ENCODE assay signal across 34 cellular contexts in genomic region chr20:64201653-64202052, GRCh38. TPM values are rescaled to one million over a fixed set of nuclear protein-coding genes. Genes with fewer than 3 reads are reported as not detected.
"Had no signal": no experiment of that assay in that cellular context is flagged by ENCODE, and none has a peak within 500 bp of the region (broad histone marks: within the 10 kb centered on the region; RNA-seq: fewer than 3 reads in every experiment).

No MANE protein-coding gene starts in this region.

- H3K27me3 Mint-ChIP-seq: activated CD4-positive, alpha-beta memory T cell treated with anti-CD3 and anti-CD28 coated beads, Interleukin-2, amount 10 ng/mL, durations not matched to agents 7 days and 5 days; activated CD4-positive, alpha-beta T cell treated with anti-CD3 and anti-CD28 coated beads, Interleukin-2, amount 10 ng/mL, durations not matched to agents 24 days and 14 days; activated naive CD4-positive, alpha-beta T cell treated with anti-CD3 and anti-CD28 coated beads, Interleukin-2, amount 10 ng/mL, durations not matched to agents 7 days and 5 days; activated naive CD8-positive, alpha-beta T cell; brain had no signal

- FAIRE-seq: bronchial epithelial cell, TTC549 had no signal

- H3K27me3 ChIP-seq: ascending aorta, cardiac muscle cell had no signal

- H3K4me3 ChIP-seq: ascending aorta, cardiac muscle cell had no signal

- H3K4me1 Mint-ChIP-seq: activated B cell treated with CpG ODN at 0.5 μM for 24 hours; activated CD4-positive, alpha-beta memory T cell treated with anti-CD3 and anti-CD28 coated beads, Interleukin-2, amount 10 ng/mL, durations not matched to agents 7 days and 5 days; activated CD4-positive, alpha-beta T cell treated with anti-CD3 and anti-CD28 coated beads, Interleukin-2, amount 10 ng/mL, durations not matched to agents 24 days and 14 days; activated naive CD4-positive, alpha-beta T cell treated with anti-CD3 and anti-CD28 coated beads, Interleukin-2, amount 10 ng/mL, durations not matched to agents 7 days and 5 days; activated naive CD4-positive, alpha-beta T cell treated with anti-CD3 and anti-CD28 coated beads, Interleukin-2, amount 50 U/mL, for 24 hours; activated naive CD8-positive, alpha-beta T cell treated with anti-CD3 and anti-CD28 coated beads, Interleukin-2, amount 10 ng/mL, durations not matched to agents 7 days and 5 days; activated naive CD8-positive, alpha-beta T cell treated with anti-CD3 and anti-CD28 coated beads, Interleukin-2, amount 50 U/mL, for 24 hours; central memory CD8-positive, alpha-beta T cell had no signal

- H3K4me3 Mint-ChIP-seq: activated B cell treated with CpG ODN at 0.5 μM for 24 hours; activated CD4-positive, alpha-beta memory T cell treated with anti-CD3 and anti-CD28 coated beads, Interleukin-2, amount 10 ng/mL, durations not matched to agents 7 days and 5 days; activated CD4-positive, alpha-beta T cell treated with anti-CD3 and anti-CD28 coated beads, Interleukin-2, amount 10 ng/mL, durations not matched to agents 24 days and 14 days; activated naive CD4-positive, alpha-beta T cell treated with anti-CD3 and anti-CD28 coated beads, Interleukin-2, amount 10 ng/mL, durations not matched to agents 7 days and 5 days; activated naive CD4-positive, alpha-beta T cell treated with anti-CD3 and anti-CD28 coated beads, Interleukin-2, amount 50 U/mL, for 24 hours; activated naive CD8-positive, alpha-beta T cell; activated naive CD8-positive, alpha-beta T cell treated with anti-CD3 and anti-CD28 coated beads, Interleukin-2, amount 10 ng/mL, durations not matched to agents 7 days and 5 days; activated naive CD8-positive, alpha-beta T cell treated with anti-CD3 and anti-CD28 coated beads, Interleukin-2, amount 50 U/mL, for 24 hours; activated T-cell treated with anti-CD3 and anti-CD28 coated beads, Interleukin-2, amount 50 U/mL, for 24 hours; brain; central memory CD8-positive, alpha-beta T cell; T-helper 1 cell treated with Interleukin-12 subunit alpha and Interleukin-12 subunit beta and Interleukin-4 antibody, amounts not matched to agents 30 μg/mL and 1 μg/mL, for 36 hours; T-helper 2 cell treated with Interferon-gamma antibody and Interleukin-4, amounts not matched to agents 5 μg/mL and 100 μg/mL, for 36 hours had no signal

- H3K27ac Mint-ChIP-seq: activated B cell treated with CpG ODN at 0.5 μM for 24 hours; activated CD4-positive, alpha-beta memory T cell treated with anti-CD3 and anti-CD28 coated beads, Interleukin-2, amount 10 ng/mL, durations not matched to agents 7 days and 5 days; activated CD4-positive, alpha-beta T cell treated with anti-CD3 and anti-CD28 coated beads, Interleukin-2, amount 10 ng/mL, durations not matched to agents 24 days and 14 days; activated naive CD4-positive, alpha-beta T cell treated with anti-CD3 and anti-CD28 coated beads, Interleukin-2, amount 10 ng/mL, durations not matched to agents 7 days and 5 days; activated naive CD4-positive, alpha-beta T cell treated with anti-CD3 and anti-CD28 coated beads, Interleukin-2, amount 50 U/mL, for 24 hours; activated naive CD8-positive, alpha-beta T cell; activated naive CD8-positive, alpha-beta T cell treated with anti-CD3 and anti-CD28 coated beads, Interleukin-2, amount 10 ng/mL, durations not matched to agents 7 days and 5 days; activated naive CD8-positive, alpha-beta T cell treated with anti-CD3 and anti-CD28 coated beads, Interleukin-2, amount 50 U/mL, for 24 hours; activated T-cell treated with anti-CD3 and anti-CD28 coated beads, Interleukin-2, amount 50 U/mL, for 24 hours; activated T-helper 2 cell treated with anti-CD3 and anti-CD28 coated beads, Interferon-gamma antibody, Interleukin-2, Interleukin-4, amounts not matched to agents 10 μg/mL and 5 μg/mL and 100 μg/mL, durations not matched to agents 14 hours and 24 hours and 36 hours; T-helper 1 cell treated with Interleukin-12 subunit alpha and Interleukin-12 subunit beta and Interleukin-4 antibody, amounts not matched to agents 30 μg/mL and 1 μg/mL, for 36 hours; T-helper 2 cell treated with Interferon-gamma antibody and Interleukin-4, amounts not matched to agents 5 μg/mL and 100 μg/mL, for 36 hours had no signal

- H3K27ac ChIP-seq: ascending aorta, cardiac muscle cell, VCaP had no signal

- H3K9me3 Mint-ChIP-seq: activated B cell treated with CpG ODN at 0.5 μM for 24 hours; activated CD4-positive, alpha-beta T cell treated with anti-CD3 and anti-CD28 coated beads, Interleukin-2, amount 10 ng/mL, durations not matched to agents 24 days and 14 days; activated naive CD4-positive, alpha-beta T cell treated with anti-CD3 and anti-CD28 coated beads, Interleukin-2, amount 50 U/mL, for 24 hours; activated naive CD8-positive, alpha-beta T cell treated with anti-CD3 and anti-CD28 coated beads, Interleukin-2, amount 10 ng/mL, durations not matched to agents 7 days and 5 days; activated naive CD8-positive, alpha-beta T cell treated with anti-CD3 and anti-CD28 coated beads, Interleukin-2, amount 50 U/mL, for 24 hours; activated T-cell treated with anti-CD3 and anti-CD28 coated beads, Interleukin-2, amount 50 U/mL, for 24 hours; activated T-helper 2 cell treated with anti-CD3 and anti-CD28 coated beads, Interferon-gamma antibody, Interleukin-2, Interleukin-4, amounts not matched to agents 10 μg/mL and 5 μg/mL and 100 μg/mL, durations not matched to agents 14 hours and 24 hours and 36 hours; central memory CD8-positive, alpha-beta T cell; T-helper 1 cell treated with Interleukin-12 subunit alpha and Interleukin-12 subunit beta and Interleukin-4 antibody, amounts not matched to agents 30 μg/mL and 1 μg/mL, for 36 hours; T-helper 2 cell treated with Interferon-gamma antibody and Interleukin-4, amounts not matched to agents 5 μg/mL and 100 μg/mL, for 36 hours had no signal

- H3K36me3 ChIP-seq: ascending aorta, cardiac muscle cell had no signal

- H3K36me3 Mint-ChIP-seq: activated naive CD4-positive, alpha-beta T cell treated with anti-CD3 and anti-CD28 coated beads, Interleukin-2, amount 50 U/mL, for 24 hours; activated naive CD8-positive, alpha-beta T cell; activated naive CD8-positive, alpha-beta T cell treated with anti-CD3 and anti-CD28 coated beads, Interleukin-2, amount 10 ng/mL, durations not matched to agents 7 days and 5 days had no signal

- ATAC-seq: activated naive CD8-positive, alpha-beta T cell treated with anti-CD3 and anti-CD28 coated beads, Interleukin-2, amount 50 U/mL, for 24 hours had no signal

- H3K9me3 ChIP-seq: ascending aorta had no signal

- DNase-seq: activated B cell treated with CpG ODN at 0.5 μM for 24 hours; activated CD4-positive, alpha-beta memory T cell treated with anti-CD3 and anti-CD28 coated beads, Interleukin-2, amount 10 ng/mL, durations not matched to agents 7 days and 5 days; activated CD4-positive, alpha-beta T cell treated with anti-CD3 and anti-CD28 coated beads for 4 hours; activated CD4-positive, alpha-beta T cell treated with anti-CD3 and anti-CD28 coated beads, Interleukin-2, amount 10 ng/mL, durations not matched to agents 24 days and 14 days; activated CD4-positive, alpha-beta T cell treated with anti-CD3 and anti-CD28 coated beads, Interleukin-2, amount 50 U/mL, for 48 hours; activated CD4-positive, CD25-positive, alpha-beta regulatory T cell treated with anti-CD3 and anti-CD28 coated beads, Interleukin-2, amount 50 U/mL, for 72 hours; activated CD8-positive, alpha-beta memory T cell treated with anti-CD3 and anti-CD28 coated beads, Interleukin-2, amount 50 U/mL, for 48 hours; activated effector memory CD4-positive, alpha-beta T cell treated with Interleukin-2 at 50 U/mL for 16 hours; activated gamma-delta T cell; activated naive CD4-positive, alpha-beta T cell treated with anti-CD3 and anti-CD28 coated beads, Interleukin-2, amount 10 ng/mL, durations not matched to agents 7 days and 5 days; activated naive CD4-positive, alpha-beta T cell treated with Interleukin-2 at 50 U/mL for 16 hours; activated naive CD8-positive, alpha-beta T cell treated with anti-CD3 and anti-CD28 coated beads, Interleukin-2, amount 10 ng/mL, durations not matched to agents 7 days and 5 days; activated naive CD8-positive, alpha-beta T cell treated with anti-CD3 and anti-CD28 coated beads, Interleukin-2, amount 50 U/mL, for 24 hours; activated T-cell treated with anti-CD3 and anti-CD28 coated beads, Interleukin-2, amount 50 U/mL, for 24 hours; activated T-cell treated with anti-CD3 and anti-CD28 coated beads, Interleukin-2, amount 50 U/mL, for 48 hours; caudate nucleus; cerebellar nuclear complex; T-helper 1 cell; T-helper 2 cell; T-helper 9 cell had no signal

- H3K4me1 ChIP-seq: ascending aorta had no signal

RNA-seq across cellular contexts. Expression of gene MYT1, which starts 37.4 kb away (rescaled TPM):
- total RNA-seq: activated CD4-positive, alpha-beta memory T cell treated with anti-CD3 and anti-CD28 coated beads, Interleukin-2, amount 10 ng/mL, durations not matched to agents 7 days and 5 days; activated CD4-positive, alpha-beta T cell treated with anti-CD3 and anti-CD28 coated beads, Interleukin-2, amount 10 ng/mL, durations not matched to agents 24 days and 14 days; activated CD8-positive, alpha-beta memory T cell treated with anti-CD3 and anti-CD28 coated beads for 36 hours; activated T-helper 2 cell treated with anti-CD3 and anti-CD28 coated beads, Interferon-gamma antibody, Interleukin-2, Interleukin-4, amounts not matched to agents 10 μg/mL and 5 μg/mL and 100 μg/mL, durations not matched to agents 14 hours and 24 hours and 36 hours; ascending aorta; bronchial epithelial cell; chondrocyte had no signal
